In genomic region chr1:191371626-191372025, GRCh38 we compare ENCODE assay signal across 16 cellular contexts.
DNase-seq lines count a peak whose midpoint lies in the region; ATAC-seq and TF ChIP-seq lines count a peak whose summit lies in the region.
"Had no signal": no experiment of that assay in that cellular context is flagged by ENCODE, and none has a peak within 500 bp of the region (broad histone marks: within the 10 kb centered on the region; RNA-seq: fewer than 3 reads in every experiment).

No MANE protein-coding gene starts in this region.

- H3K36me3 ChIP-seq in PC-9 (ENCODE audit: low read depth) = no peaks in the 10 kb centered on the region
- H3K36me3 ChIP-seq in stomach smooth muscle (ENCODE audit: control insufficient read depth in 2 of 2, insufficient read depth in 2 of 2, low read length in 2 of 2) = no peaks in the 10 kb centered on the region
- H3K36me3 ChIP-seq in CD4-positive, alpha-beta memory T cell (ENCODE audit: insufficient read depth, low read length) = no peaks in the 10 kb centered on the region

- no peak overlapping the region for H3K4me3 Mint-ChIP-seq in nephron
- no peak overlapping the region for H3K4me3 Mint-ChIP-seq in CD4-positive, alpha-beta memory T cell
- H3K4me3 Mint-ChIP-seq: B cell; CD8-positive, alpha-beta T cell had no signal

- H3K79me2 ChIP-seq in PC-9 (ENCODE audit: low read depth) = no peaks in the 10 kb centered on the region

- H3K27me3 Mint-ChIP-seq in nephron (ENCODE audit: low read depth) = no peaks in the 10 kb centered on the region
- no peaks in the 10 kb centered on the region for H3K27me3 Mint-ChIP-seq in CD4-positive, alpha-beta memory T cell
- H3K27me3 Mint-ChIP-seq: B cell had no signal

- H3F3A ChIP-seq in PC-9 (ENCODE audit: insufficient read depth, low read depth) = no peaks in the 10 kb centered on the region

- no TSS peak for BruUV-seq in PC-9 (replicated peaks; lab: Mats Ljungman, UMichigan)

- H3K27me3 ChIP-seq in PC-9 (ENCODE audit: insufficient read depth, low read depth) = no peaks in the 10 kb centered on the region
- H3K27me3 ChIP-seq in stomach smooth muscle (ENCODE audit: control insufficient read depth in 1 of 2, insufficient read depth in 2 of 2, low read length in 2 of 2) = no peaks in the 10 kb centered on the region
- no peaks in the 10 kb centered on the region for H3K27me3 ChIP-seq in CD4-positive, alpha-beta memory T cell (ENCODE audit: insufficient read depth, low read length)

- H3K4me3 ChIP-seq in PC-9 (no peak overlapping the region), choroid plexus epithelial cell (ENCODE audit: low read depth, low read length) (no peak overlapping the region), stomach smooth muscle (ENCODE audit: low read length in 2 of 2) (peak overlapping the region; percentile 29 to 40)
- H3K4me3 ChIP-seq in CD4-positive, alpha-beta memory T cell (ENCODE audit: low read length in 2 of 2) = no peak overlapping the region

- H3K27ac Mint-ChIP-seq in nephron = peak overlapping the region; percentile 27 to 58 (median 30)
- H3K27ac Mint-ChIP-seq in CD4-positive, alpha-beta memory T cell = no peak overlapping the region
- H3K27ac Mint-ChIP-seq: B cell; CD8-positive, alpha-beta T cell had no signal

- H3K9ac ChIP-seq in stomach smooth muscle (ENCODE audit: low read length in 2 of 2) = no peak overlapping the region

- TF ChIP-seq CTCF in PC-9 (conservative IDR thresholded peaks at IDR 0.05) (no peak), choroid plexus epithelial cell (conservative IDR thresholded peaks at IDR 0.05; ENCODE audit: low read depth, low read length) (no peak), nephron (IDR thresholded peaks at IDR 0.05; ENCODE audit: unreplicated experiment in 3 of 3) (no peak)

- no peak for ATAC-seq in HG03097 (IDR thresholded peaks at IDR 0.05; ENCODE audit: low FRiP score, unreplicated experiment)
- no peak for ATAC-seq in HG02798 (IDR thresholded peaks at IDR 0.05; ENCODE audit: poor library complexity, unreplicated experiment)
- ATAC-seq: CD8-positive, alpha-beta T cell had no signal

- DNase-seq in PC-9 = no peak
- DNase-seq in choroid plexus epithelial cell (ENCODE audit: low read depth) = peak; percentile 0
- no peak for DNase-seq in CD4-positive, alpha-beta memory T cell
- DNase-seq: CD8-positive, alpha-beta T cell; DMS 273 treated with DMSO at 0.1 percent for 48 hours; H7; Kasumi-1; NCI-H1436 treated with DMSO at 0.1 percent for 48 hours; NCI-H2081 treated with DMSO at 0.1 percent for 48 hours; NCI-H2227 treated with DMSO at 0.1 percent for 48 hours; NCI-H526 had no signal

- CTCF ChIA-PET in PC-9 (lab: Charles Lee) = no interaction called here
- CTCF ChIA-PET in CD4-positive, alpha-beta memory T cell (lab: Charles Lee; ENCODE audit: partially characterized antibody) = no interaction called here

- no peaks in the 10 kb centered on the region for H4K20me1 ChIP-seq in PC-9 (ENCODE audit: insufficient read depth)

- peaks cover 3% of the 10 kb centered on the region for H3K4me1 Mint-ChIP-seq in nephron
- no peaks in the 10 kb centered on the region for H3K4me1 Mint-ChIP-seq in CD4-positive, alpha-beta memory T cell
- H3K4me1 Mint-ChIP-seq: B cell had no signal

- no peaks in the 10 kb centered on the region for H3K9me2 ChIP-seq in PC-9 (ENCODE audit: insufficient read depth)

- intact Hi-C loops in PC-9 (cut with micrococcal nuclease; ENCODE audit: unreplicated experiment) = no loop called here
- intact Hi-C loops in CD4-positive, alpha-beta memory T cell (cut with micrococcal nuclease) = no loop called here

- no peak overlapping the region for H3K4me2 ChIP-seq in PC-9

- H3K27ac ChIP-seq in PC-9 (no peak overlapping the region), stomach smooth muscle (ENCODE audit: low read length) (no peak overlapping the region)
- H3K27ac ChIP-seq in CD4-positive, alpha-beta memory T cell (ENCODE audit: low read depth, low read length) = no peak overlapping the region

- no peaks in the 10 kb centered on the region for H3K36me3 Mint-ChIP-seq in nephron (ENCODE audit: low read depth)
- H3K36me3 Mint-ChIP-seq in CD4-positive, alpha-beta memory T cell = no peaks in the 10 kb centered on the region
- H3K36me3 Mint-ChIP-seq: CD8-positive, alpha-beta T cell had no signal

- POLR2A ChIA-PET in PC-9 (lab: Charles Lee; ENCODE audit: unreplicated experiment) = no interaction called here
- POLR2A ChIA-PET in CD4-positive, alpha-beta memory T cell (lab: Charles Lee; ENCODE audit: partially characterized antibody) = no interaction called here

- peaks cover 15% of the 10 kb centered on the region for H3K9me3 Mint-ChIP-seq in nephron
- H3K9me3 Mint-ChIP-seq in CD4-positive, alpha-beta memory T cell = peaks cover 0 to 42% (median 22%) of the 10 kb centered on the region in 8 donors

- H3K9me3 ChIP-seq in PC-9 (ENCODE audit: insufficient read depth, low read depth) (no peaks in the 10 kb centered on the region), stomach smooth muscle (ENCODE audit: control insufficient read depth in 2 of 2, low read length in 2 of 2) (no peaks in the 10 kb centered on the region)
- H3K9me3 ChIP-seq in CD4-positive, alpha-beta memory T cell (ENCODE audit: control insufficient read depth in 1 of 2, low read length in 2 of 2) = peaks cover 0 to 5% of the 10 kb centered on the region in 2 donors

- 0 out of 2 replicates have a peak overlapping the region, but pooled peaks have one; percentile 51 for H2AFZ ChIP-seq in PC-9

- no peaks in the 10 kb centered on the region for H3K4me1 ChIP-seq in PC-9 (replicated peaks; ENCODE audit: insufficient read depth)
- peaks cover 12% of the 10 kb centered on the region for H3K4me1 ChIP-seq in stomach smooth muscle (ENCODE audit: control insufficient read depth, insufficient read depth, low read length)
- H3K4me1 ChIP-seq in CD4-positive, alpha-beta memory T cell (ENCODE audit: insufficient read depth, low read length) = no peaks in the 10 kb centered on the region

Comparison
In these comparisons a context has a peak if more than half of its experiments do, and no peak if none do; other contexts are left out.
1. H3K4me3 ChIP-seq: peak in stomach smooth muscle (2 of 2); none in PC-9 (single experiment), choroid plexus epithelial cell (single experiment) and CD4-positive, alpha-beta memory T cell (0 of 2).
2. H3K27ac Mint-ChIP-seq: peak in nephron (3 of 3); none in CD4-positive, alpha-beta memory T cell (0 of 7).